In genomic region chr18:59660398-59660797, GRCh38 we compare ENCODE assay signal across 15 cellular contexts. TPM values are rescaled to one million over a fixed set of nuclear protein-coding genes. Genes with fewer than 3 reads are reported as not detected.
"Had no signal": no experiment of that assay in that cellular context is flagged by ENCODE, and none has a peak within 500 bp of the region (broad histone marks: within the 10 kb centered on the region; RNA-seq: fewer than 3 reads in every experiment).

No MANE protein-coding gene starts in this region.

- H3K4me1 ChIP-seq: gastroesophageal sphincter, prostate gland, testis, uterus had no signal

- ATAC-seq: activated CD8-positive, alpha-beta memory T cell treated with anti-CD3 and anti-CD28 coated beads, Interleukin-2, amount 10 ng/mL, durations not matched to agents 7 days and 5 days; gastroesophageal sphincter; sciatic nerve had no signal

- H3K9me3 ChIP-seq: gastroesophageal sphincter, prostate gland, testis, uterus had no signal

- H3K36me3 ChIP-seq: gastroesophageal sphincter, prostate gland, uterus had no signal

- H3K4me3 ChIP-seq: gastroesophageal sphincter, prostate gland, testis, uterus had no signal

- H3K4me1 Mint-ChIP-seq: activated CD8-positive, alpha-beta memory T cell treated with anti-CD3 and anti-CD28 coated beads, Interleukin-2, amount 10 ng/mL, durations not matched to agents 7 days and 5 days; activated naive CD4-positive, alpha-beta T cell treated with anti-CD3 and anti-CD28 coated beads, Interleukin-2, amount 50 U/mL, for 24 hours; naive B cell had no signal

- H3K27ac ChIP-seq: gastroesophageal sphincter, prostate gland, testis had no signal

- FAIRE-seq: colon had no signal

- H3K9me3 Mint-ChIP-seq: activated naive CD4-positive, alpha-beta T cell treated with anti-CD3 and anti-CD28 coated beads, Interleukin-2, amount 50 U/mL, for 24 hours; activated T-cell treated with anti-CD3 and anti-CD28 coated beads, Interleukin-2, amount 50 U/mL, for 24 hours; stimulated activated naive CD8-positive, alpha-beta T cell treated with anti-CD3 and anti-CD28 coated beads, Interleukin-15, Interleukin-2, amounts not matched to agents 100 ng/mL and 50 ng/mL, for 24 hours had no signal

- DNase-seq: activated CD8-positive, alpha-beta memory T cell treated with anti-CD3 and anti-CD28 coated beads, Interleukin-2, amount 10 ng/mL, durations not matched to agents 7 days and 5 days; activated effector memory CD4-positive, alpha-beta T cell treated with Interleukin-2 at 50 U/mL for 16 hours; activated T-cell treated with anti-CD3 and anti-CD28 coated beads, Interleukin-2, amount 50 U/mL, for 24 hours; naive B cell; nucleus accumbens; stimulated activated CD4-positive, alpha-beta T cell treated with anti-CD3 and anti-CD28 coated beads, Interleukin-4, amount 100 ng/mL, for 1 hour; testis; uterus had no signal

- H3K4me3 Mint-ChIP-seq: activated CD8-positive, alpha-beta memory T cell treated with anti-CD3 and anti-CD28 coated beads, Interleukin-2, amount 10 ng/mL, durations not matched to agents 7 days and 5 days; activated naive CD4-positive, alpha-beta T cell treated with anti-CD3 and anti-CD28 coated beads, Interleukin-2, amount 50 U/mL, for 24 hours; activated T-cell treated with anti-CD3 and anti-CD28 coated beads, Interleukin-2, amount 50 U/mL, for 24 hours; naive B cell; stimulated activated naive CD8-positive, alpha-beta T cell treated with anti-CD3 and anti-CD28 coated beads, Interleukin-15, Interleukin-2, amounts not matched to agents 100 ng/mL and 50 ng/mL, for 24 hours had no signal

- H3K27me3 ChIP-seq: gastroesophageal sphincter, testis, uterus had no signal

- H3K36me3 Mint-ChIP-seq: activated CD8-positive, alpha-beta memory T cell treated with anti-CD3 and anti-CD28 coated beads, Interleukin-2, amount 10 ng/mL, durations not matched to agents 7 days and 5 days; activated naive CD4-positive, alpha-beta T cell treated with anti-CD3 and anti-CD28 coated beads, Interleukin-2, amount 50 U/mL, for 24 hours; naive B cell had no signal

- H3K27ac Mint-ChIP-seq: activated CD8-positive, alpha-beta memory T cell treated with anti-CD3 and anti-CD28 coated beads, Interleukin-2, amount 10 ng/mL, durations not matched to agents 7 days and 5 days; activated naive CD4-positive, alpha-beta T cell treated with anti-CD3 and anti-CD28 coated beads, Interleukin-2, amount 50 U/mL, for 24 hours; activated T-cell treated with anti-CD3 and anti-CD28 coated beads, Interleukin-2, amount 50 U/mL, for 24 hours; naive B cell; stimulated activated naive CD8-positive, alpha-beta T cell treated with anti-CD3 and anti-CD28 coated beads, Interleukin-15, Interleukin-2, amounts not matched to agents 100 ng/mL and 50 ng/mL, for 24 hours had no signal

- H3K27me3 Mint-ChIP-seq: activated T-cell treated with anti-CD3 and anti-CD28 coated beads, Interleukin-2, amount 50 U/mL, for 24 hours had no signal

RNA-seq across cellular contexts. Expression of gene CCBE1, which starts 36.8 kb away (rescaled TPM):
- total RNA-seq: T-helper 2 cell treated with Interferon-gamma antibody and Interleukin-4, amounts not matched to agents 100 ng/mL and 5 ng/mL, for 36 hours had no signal
